In the genomic region with DNA sequence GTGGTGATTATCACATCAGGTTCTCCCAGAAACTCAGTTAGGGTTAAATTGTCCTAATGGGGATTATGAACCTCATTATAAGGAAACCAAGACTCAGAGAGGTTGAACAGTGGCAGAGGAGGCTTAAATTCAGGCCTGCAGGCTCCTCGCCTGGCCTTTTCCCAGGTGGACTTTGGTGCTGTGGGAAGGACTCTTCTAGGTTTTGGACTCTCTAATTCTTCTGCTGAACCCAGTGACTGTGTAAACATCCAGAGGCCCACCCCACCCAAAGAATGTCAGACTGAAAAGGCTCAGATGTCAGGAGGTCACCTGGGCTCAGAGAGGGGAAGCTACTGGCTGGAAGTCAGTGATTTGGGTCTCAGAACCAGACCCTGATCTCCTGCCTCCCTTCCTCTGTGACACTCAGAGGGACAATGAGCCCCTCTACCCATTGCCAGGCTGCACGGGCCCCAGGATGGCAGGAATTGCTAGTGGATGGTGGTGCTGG, we compare ENCODE assay signal across 13 cellular contexts. TPM values are rescaled to one million over a fixed set of nuclear protein-coding genes. Genes with fewer than 3 reads are reported as not detected.
DNase-seq lines count a peak whose midpoint lies in the region; ATAC-seq and TF ChIP-seq lines count a peak whose summit lies in the region.
"Had no signal": no experiment of that assay in that cellular context is flagged by ENCODE, and none has a peak within 500 bp of the region (broad histone marks: within the 10 kb centered on the region; RNA-seq: fewer than 3 reads in every experiment).

No MANE protein-coding gene starts in this region.

- H3K9me2 ChIP-seq in Loucy (replicated peaks; ENCODE audit: low read depth, low read length) = no peaks in the 10 kb centered on the region

- H2AFZ ChIP-seq in Loucy (ENCODE audit: low read length) = no peak overlapping the region

- H3K27ac ChIP-seq in CD8-positive, alpha-beta T cell (ENCODE audit: low read depth, low read length) = no peak overlapping the region
- peak overlapping the region; percentile 86 to 100 for H3K27ac ChIP-seq in coronary artery
- peak overlapping the region; percentile 77 for H3K27ac ChIP-seq in neutrophil
- H3K27ac ChIP-seq in effector memory CD4-positive, alpha-beta T cell (ENCODE audit: insufficient read depth, low read length, poor library complexity, severe bottlenecking) = no peak overlapping the region

- no peaks in the 10 kb centered on the region for H3K9me3 ChIP-seq in CD8-positive, alpha-beta T cell (ENCODE audit: low read length)
- H3K9me3 ChIP-seq in Loucy (ENCODE audit: insufficient read depth, low read depth, low read length) = no peaks in the 10 kb centered on the region
- no peaks in the 10 kb centered on the region for H3K9me3 ChIP-seq in neutrophil
- H3K9me3 ChIP-seq in effector memory CD4-positive, alpha-beta T cell (ENCODE audit: control insufficient read depth, low read length) = no peaks in the 10 kb centered on the region

- no peak for ATAC-seq in CD8-positive, alpha-beta T cell
- ATAC-seq in HG03565 (IDR thresholded peaks at IDR 0.05; ENCODE audit: unreplicated experiment) = no peak
- ATAC-seq: stimulated activated naive CD8-positive, alpha-beta T cell treated with anti-CD3 and anti-CD28 coated beads, Interleukin-15, amount 100 ng/mL, for 72 hours had no signal

- intact Hi-C loops in CD8-positive, alpha-beta T cell (cut with DNase I, micrococcal nuclease) = loop anchor here (5.0 to 10.0 kb wide), 3 partner anchors 38 to 294 kb away; partner anchors contain the start of genes AK2 (in 1 of the 2) and RNF19B (in 1 of the 2)

- peak overlapping the region; percentile 60 for H3K4me3 Mint-ChIP-seq in CD8-positive, alpha-beta T cell

- no peaks in the 10 kb centered on the region for H3F3A ChIP-seq in Loucy (ENCODE audit: low read depth)

- no peaks in the 10 kb centered on the region for H3K27me3 Mint-ChIP-seq in CD8-positive, alpha-beta T cell (ENCODE audit: low read depth)
- H3K27me3 Mint-ChIP-seq: stimulated activated naive CD8-positive, alpha-beta T cell treated with anti-CD3 and anti-CD28 coated beads, Interleukin-15, amount 100 ng/mL, for 72 hours had no signal

- peak overlapping the region; percentile 96 for H3K4me2 ChIP-seq in Loucy (ENCODE audit: low read depth, low read length, poor library complexity, severe bottlenecking)

- DNase-seq in CD8-positive, alpha-beta T cell = no peak
- DNase-seq in coronary artery (ENCODE audit: low spot score) (no peak), OCI-M1 (lab: John Stamatoyannopoulos, UW) (no peak), iPS-NIHi11 (ENCODE audit: low spot score) (no peak)
- DNase-seq in effector memory CD4-positive, alpha-beta T cell = no peak
- DNase-seq: MV-4-11; NCI-H2227 treated with DMSO at 0.1 percent for 48 hours; occipital lobe; stimulated activated CD4-positive, alpha-beta T cell treated with anti-CD3 and anti-CD28 coated beads, Interleukin-2, amount 100 ng/mL, for 48 hours; stimulated activated naive CD8-positive, alpha-beta T cell treated with anti-CD3 and anti-CD28 coated beads, Interleukin-15, amount 100 ng/mL, for 72 hours had no signal

- no peak for TF ChIP-seq CTCF in CD8-positive, alpha-beta T cell (IDR thresholded peaks at IDR 0.05)
- TF ChIP-seq CTCF in Loucy (conservative IDR thresholded peaks at IDR 0.05; ENCODE audit: low read length) (no peak), coronary artery (IDR thresholded peaks at IDR 0.05) (no peak), neutrophil (IDR thresholded peaks at IDR 0.05) (no peak)

- peaks cover 61% of the 10 kb centered on the region for H3K79me2 ChIP-seq in Loucy (ENCODE audit: insufficient read depth, low read length)

- H3K4me1 Mint-ChIP-seq in CD8-positive, alpha-beta T cell (ENCODE audit: low read depth) = peaks cover 52% of the 10 kb centered on the region

- CTCF ChIA-PET in CD8-positive, alpha-beta T cell (lab: Charles Lee) = no interaction called here

- no peak overlapping the region for H3K4me3 ChIP-seq in CD8-positive, alpha-beta T cell (ENCODE audit: low read depth, low read length)
- H3K4me3 ChIP-seq in Loucy (ENCODE audit: low read length, poor library complexity, severe bottlenecking) (peak overlapping the region; percentile 99), coronary artery (peak overlapping the region; percentile 88), neutrophil (ENCODE audit: low read depth in 1 of 2, low read length in 1 of 2) (no peak overlapping the region)
- no peak overlapping the region for H3K4me3 ChIP-seq in effector memory CD4-positive, alpha-beta T cell (ENCODE audit: insufficient read depth, low read depth, low read length, poor library complexity, severe bottlenecking)

- H3K9me3 Mint-ChIP-seq in CD8-positive, alpha-beta T cell = no peaks in the 10 kb centered on the region
- H3K9me3 Mint-ChIP-seq: stimulated activated naive CD8-positive, alpha-beta T cell treated with anti-CD3 and anti-CD28 coated beads, Interleukin-15, amount 100 ng/mL, for 72 hours had no signal

- H3K9ac ChIP-seq in Loucy (ENCODE audit: low read depth, low read length, poor library complexity, severe bottlenecking) = peak overlapping the region; percentile 100

- POLR2A ChIA-PET in CD8-positive, alpha-beta T cell (lab: Charles Lee) = no interaction called here

- no peaks in the 10 kb centered on the region for H3K36me3 ChIP-seq in CD8-positive, alpha-beta T cell (ENCODE audit: insufficient read depth, low read length)
- H3K36me3 ChIP-seq in Loucy (ENCODE audit: insufficient read depth, low read length) (peaks cover 2% of the 10 kb centered on the region; the same call in 1 of the 2 replicates), neutrophil (peaks cover 6% of the 10 kb centered on the region)
- H3K36me3 ChIP-seq in effector memory CD4-positive, alpha-beta T cell (ENCODE audit: control insufficient read depth, insufficient read depth, low read length) = no peaks in the 10 kb centered on the region

- peaks cover 42% of the 10 kb centered on the region for H3K4me1 ChIP-seq in CD8-positive, alpha-beta T cell (ENCODE audit: insufficient read depth, low read length)
- H3K4me1 ChIP-seq in Loucy (ENCODE audit: insufficient read depth, low read length, poor library complexity, severe bottlenecking) = peaks cover 48% of the 10 kb centered on the region
- H3K4me1 ChIP-seq in neutrophil (ENCODE audit: control insufficient read depth in 1 of 2, insufficient read depth in 1 of 2, low read depth in 1 of 2, low read length in 1 of 2) = peaks cover 23 to 27% of the 10 kb centered on the region in 2 experiments
- peaks cover 14% of the 10 kb centered on the region for H3K4me1 ChIP-seq in effector memory CD4-positive, alpha-beta T cell (ENCODE audit: control insufficient read depth, insufficient read depth, low read length, poor library complexity, severe bottlenecking)

- H3K36me3 Mint-ChIP-seq in CD8-positive, alpha-beta T cell = peaks cover 15% of the 10 kb centered on the region

- H3K27ac Mint-ChIP-seq in CD8-positive, alpha-beta T cell = peak overlapping the region; percentile 18

- H3K27me3 ChIP-seq in CD8-positive, alpha-beta T cell (ENCODE audit: insufficient read depth, low read length) = no peaks in the 10 kb centered on the region
- H3K27me3 ChIP-seq in Loucy (ENCODE audit: insufficient read depth, low read length, poor library complexity, severe bottlenecking) = no peaks in the 10 kb centered on the region
- peaks cover 5% of the 10 kb centered on the region for H3K27me3 ChIP-seq in neutrophil
- H3K27me3 ChIP-seq in effector memory CD4-positive, alpha-beta T cell (replicated peaks; ENCODE audit: control insufficient read depth, insufficient read depth, low read length, poor library complexity, severe bottlenecking) = no peaks in the 10 kb centered on the region

- H4K20me1 ChIP-seq in Loucy (ENCODE audit: insufficient read depth, low read length, poor library complexity, severe bottlenecking) = peaks cover 40% of the 10 kb centered on the region

RNA-seq across cellular contexts. Expression of gene ZNF362, which starts 2.5 kb away (rescaled TPM):
- total RNA-seq in CD8-positive, alpha-beta T cell = 10 to 100 TPM; 19.3 to 22.6 TPM

Comparison
In these comparisons a context has a peak if more than half of its experiments do, and no peak if none do; other contexts are left out.
1. H3K27ac ChIP-seq: peak in coronary artery (2 of 2) and neutrophil (single experiment); none in CD8-positive, alpha-beta T cell (single experiment) and effector memory CD4-positive, alpha-beta T cell (single experiment).
2. H3K4me3 ChIP-seq: peak in Loucy (single experiment) and coronary artery (single experiment); none in CD8-positive, alpha-beta T cell (single experiment), neutrophil (0 of 2) and effector memory CD4-positive, alpha-beta T cell (single experiment).